In genomic region chr14:78154827-78155226, GRCh38 we compare ENCODE assay signal across 1 cellular context.
TF ChIP-seq lines count a peak whose summit lies in the region.

No MANE protein-coding gene starts in this region.

TF ChIP-seq in HCT116, 20 proteins besides CTCF, POLR2A, EP300 and RAD21 (continued from another document):
- TF ChIP-seq POLR2AphosphoS5 (IDR thresholded peaks at IDR 0.05; ENCODE audit: low read depth, low read length) (no peak), EGR1 (IDR thresholded peaks at IDR 0.05; ENCODE audit: low read depth) (no peak), SP1 (IDR thresholded peaks at IDR 0.05; ENCODE audit: low read depth) (no peak), YY1 (IDR thresholded peaks at IDR 0.05; ENCODE audit: extremely low read depth, insufficient replicate concordance, low read depth, low read length) (no peak), ELF1 (IDR thresholded peaks at IDR 0.05; ENCODE audit: borderline replicate concordance, low read depth) (no peak), ZBTB33 (IDR thresholded peaks at IDR 0.05; ENCODE audit: extremely low read depth, insufficient replicate concordance, low read length) (no peak), CEBPB (IDR thresholded peaks at IDR 0.05; ENCODE audit: low read depth) (no peak), ZNF274 (IDR thresholded peaks at IDR 0.05; ENCODE audit: low read depth, low read length) (no peak), FOSL1 (IDR thresholded peaks at IDR 0.05; ENCODE audit: low read depth) (no peak), CBX3 (IDR thresholded peaks at IDR 0.05; ENCODE audit: low read depth) (no peak), SRF (IDR thresholded peaks at IDR 0.05; ENCODE audit: low read depth) (no peak), SIN3A (IDR thresholded peaks at IDR 0.05; ENCODE audit: low read depth) (no peak), ATF3 (IDR thresholded peaks at IDR 0.05) (no peak), EZH2phosphoT487 (IDR thresholded peaks at IDR 0.05; ENCODE audit: borderline replicate concordance) (no peak)
- TF ChIP-seq, protein P1, sequence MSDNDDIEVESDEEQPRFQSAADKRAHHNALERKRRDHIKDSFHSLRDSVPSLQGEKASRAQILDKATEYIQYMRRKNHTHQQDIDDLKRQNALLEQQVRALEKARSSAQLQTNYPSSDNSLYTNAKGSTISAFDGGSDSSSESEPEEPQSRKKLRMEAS (IDR thresholded peaks at IDR 0.05) = no peak
